Comparison of ENCODE assay signal across 8 cellular contexts in the genomic region with DNA sequence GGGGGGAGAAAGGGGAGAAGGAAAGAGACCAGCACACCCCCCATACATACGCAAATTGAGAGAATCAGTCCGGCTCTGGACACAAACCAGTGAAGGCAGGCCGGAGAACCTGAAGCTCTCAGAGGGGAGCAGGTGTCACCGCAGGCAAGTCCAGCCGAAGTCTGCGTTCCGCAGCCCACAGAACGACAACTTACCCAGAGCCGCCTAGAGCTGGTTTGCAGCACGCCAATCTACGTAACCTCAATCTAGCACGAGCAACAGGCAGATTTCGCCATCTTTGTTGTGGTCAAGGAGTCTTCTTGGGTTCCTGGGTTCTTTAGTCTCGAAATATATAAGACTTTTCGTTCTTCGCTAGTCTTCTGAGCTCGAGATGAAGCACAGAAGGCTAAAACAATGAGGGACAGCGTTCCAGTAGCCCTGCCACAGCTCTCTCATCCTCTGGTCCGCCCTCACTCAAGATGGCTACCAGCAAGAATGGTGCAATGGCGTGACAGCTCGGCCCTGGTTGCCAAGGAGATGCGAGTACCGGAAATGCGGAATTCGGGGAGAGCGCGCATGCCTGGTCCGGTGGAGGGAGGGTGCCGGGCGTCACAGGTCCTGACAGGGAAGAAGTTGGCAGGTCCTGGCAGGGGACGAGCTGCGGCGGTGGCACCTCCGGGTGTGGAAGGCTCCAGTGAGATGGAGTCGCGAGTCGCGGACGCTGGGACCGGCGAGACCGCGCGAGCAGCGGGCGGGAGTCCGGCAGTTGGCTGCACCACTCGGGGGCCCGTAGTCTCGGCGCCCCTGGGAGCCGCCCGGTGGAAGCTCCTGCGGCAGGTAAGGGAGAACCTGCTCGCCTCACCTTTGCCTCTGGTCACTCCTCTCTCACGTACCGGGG. TPM values are rescaled to one million over a fixed set of nuclear protein-coding genes. Genes with fewer than 3 reads are reported as not detected.
DNase-seq lines count a peak whose midpoint lies in the region; ATAC-seq, FAIRE-seq and TF ChIP-seq lines count a peak whose summit lies in the region.

A gene (plus strand): TSS at position 618 of the 877 bp plus-strand sequence.
A gene (minus strand): TSS at position 165 of the 877 bp plus-strand sequence. CDS start 15,152 bp downstream, outside the sequence.

- POLR2A ChIA-PET in endothelial cell of umbilical vein (lab: Charles Lee): no interaction called here

- H3K27ac ChIP-seq in OCI-LY3 (ENCODE audit: low read length): peak within 1 kb of the TSS; percentile 76
- H3K27ac ChIP-seq in endothelial cell of umbilical vein (ENCODE audit: insufficient read depth, low read depth, low read length): peak within 1 kb of the TSS; percentile 99

- H3K9ac ChIP-seq in OCI-LY3 (ENCODE audit: low read length) (peak within 1 kb of the TSS; percentile 81), endothelial cell of umbilical vein (replicated peaks; ENCODE audit: extremely low read depth, insufficient read depth, low read length) (peak within 1 kb of the TSS; percentile 98)

- peak; percentile 82 for TF ChIP-seq POLR2A in endothelial cell of umbilical vein (IDR thresholded peaks at IDR 0.05; ENCODE audit: low read depth, low read length)

- DNase-seq in D721Med (ENCODE audit: insufficient read length, low spot score): peak; percentile 75
- DNase-seq in HuH-7 (ENCODE audit: low spot score): peak; percentile 85
- peak; percentile 97 for DNase-seq in activated CD8-positive, alpha-beta memory T cell treated with anti-CD3 and anti-CD28 coated beads, Interleukin-2, amount 50 U/mL, for 48 hours
- DNase-seq in endothelial cell of umbilical vein (ENCODE audit: low read depth, low spot score): peak; percentile 97
- DNase-seq in midbrain (lab: John Stamatoyannopoulos, UW): peak; percentile 96
- DNase-seq in stimulated activated CD8-positive, alpha-beta memory T cell treated with anti-CD3 and anti-CD28 coated beads, Interleukin-2, amount 100 ng/mL, for 1 hour (ENCODE audit: low read depth in 2 of 2): peak; percentile 96 to 97

- H3K4me1 ChIP-seq in OCI-LY3 (ENCODE audit: low read length): peaks cover 15% of the 10 kb centered on the region
- peaks cover 24% of the 10 kb centered on the region for H3K4me1 ChIP-seq in endothelial cell of umbilical vein (ENCODE audit: control insufficient read depth, extremely low read depth, insufficient read depth, low read length)

- intact Hi-C loops in endothelial cell of umbilical vein (cut with micrococcal nuclease): loop anchor here (1.0 to 10.0 kb wide), 5 partner anchors 29 to 443 kb away; a partner anchor contains a TSS

- H4K20me1 ChIP-seq in OCI-LY3 (ENCODE audit: insufficient read depth, low read length) (no peaks in the 10 kb centered on the region; the same call in 1 of the 2 replicates), endothelial cell of umbilical vein (replicated peaks; ENCODE audit: control insufficient read depth, extremely low read depth, insufficient read depth, low read length) (no peaks in the 10 kb centered on the region)

- H3K4me3 ChIP-seq in OCI-LY3 (ENCODE audit: low read length): peak within 1 kb of the TSS; percentile 95
- peak within 1 kb of the TSS; percentile 59 to 89 (median 86) for H3K4me3 ChIP-seq in endothelial cell of umbilical vein (replicated peaks in 1 of 3; ENCODE audit: insufficient read depth in 1 of 3, low read depth in 1 of 3, low read length in 3 of 3)

- ATAC-seq in GM21515 (IDR thresholded peaks at IDR 0.05; ENCODE audit: unreplicated experiment): peak; percentile 79

- FAIRE-seq in D721Med (lab: Jason Lieb, UNC) (peak; percentile 6), endothelial cell of umbilical vein (lab: Jason Lieb, UNC) (peak; percentile 99)

- TF ChIP-seq CTCF in D721Med (IDR thresholded peaks at IDR 0.05; ENCODE audit: insufficient read depth, missing control alignments): no peak
- TF ChIP-seq CTCF in OCI-LY3 (IDR thresholded peaks at IDR 0.05; ENCODE audit: low read depth, low read length): no peak
- TF ChIP-seq CTCF in endothelial cell of umbilical vein (IDR thresholded peaks at IDR 0.05; ENCODE audit: extremely low read depth in 1 of 2, insufficient read depth in 1 of 2, low read depth in 1 of 2, low read length in 2 of 2): no peak

- dilution Hi-C loops in endothelial cell of umbilical vein (cut with MboI; ENCODE audit: extremely low pct_ligation_motif_present, low sequenced_read_pairs): no loop called here

- peaks cover 35% of the 10 kb centered on the region for H3K79me2 ChIP-seq in OCI-LY3 (ENCODE audit: low read length)
- H3K79me2 ChIP-seq in endothelial cell of umbilical vein (ENCODE audit: control insufficient read depth, insufficient read depth, low read length): peaks cover 15% of the 10 kb centered on the region

- no peaks in the 10 kb centered on the region for H3K36me3 ChIP-seq in OCI-LY3 (replicated peaks; ENCODE audit: low read depth, low read length)
- no peaks in the 10 kb centered on the region for H3K36me3 ChIP-seq in endothelial cell of umbilical vein (ENCODE audit: control insufficient read depth in 2 of 2, extremely low read depth in 1 of 2, insufficient read depth in 2 of 2, low read length in 2 of 2)

- no TSS peak for BruUV-seq in endothelial cell of umbilical vein (replicated peaks; lab: Mats Ljungman, UMichigan)

- no peaks in the 10 kb centered on the region for H3K9me1 ChIP-seq in endothelial cell of umbilical vein (replicated peaks; ENCODE audit: control insufficient read depth, extremely low read depth, insufficient read depth, low read length)

- peak within 1 kb of the TSS; percentile 91 for H3K4me2 ChIP-seq in OCI-LY3 (ENCODE audit: low read length)
- H3K4me2 ChIP-seq in endothelial cell of umbilical vein (ENCODE audit: insufficient read depth, low read length): peak within 1 kb of the TSS; percentile 91

- no peaks in the 10 kb centered on the region for H3K27me3 ChIP-seq in OCI-LY3 (ENCODE audit: low read depth, low read length)
- no peaks in the 10 kb centered on the region for H3K27me3 ChIP-seq in endothelial cell of umbilical vein (ENCODE audit: control insufficient read depth in 2 of 2, insufficient read depth in 2 of 2, low read length in 2 of 2)

- H3K9me3 ChIP-seq in OCI-LY3 (ENCODE audit: insufficient read depth, low read length) (no peaks in the 10 kb centered on the region), endothelial cell of umbilical vein (replicated peaks; ENCODE audit: control insufficient read depth, insufficient read depth, low read length) (no peaks in the 10 kb centered on the region)

- CTCF ChIA-PET in endothelial cell of umbilical vein (lab: Charles Lee): interaction anchor here (0.8 to 2.5 kb wide), 11 partner anchors 10 to 594 kb away, joined by 3 to 16 read pairs (median 5); no protein-coding TSS in a partner anchor

- H2AFZ ChIP-seq in OCI-LY3 (ENCODE audit: low read depth, low read length) (peak within 1 kb of the TSS; percentile 95), endothelial cell of umbilical vein (ENCODE audit: low read depth, low read length) (peak within 1 kb of the TSS; percentile 96)

TF ChIP-seq in endothelial cell of umbilical vein, 7 proteins besides CTCF, POLR2A, EP300 and RAD21:
- TF ChIP-seq FOS (IDR thresholded peaks at IDR 0.05; ENCODE audit: borderline replicate concordance, insufficient read depth, low read length) (no peak), EZH2 (IDR thresholded peaks at IDR 0.05; ENCODE audit: borderline replicate concordance, low read depth, low read length, severe bottlenecking) (no peak), JUN (IDR thresholded peaks at IDR 0.05; ENCODE audit: borderline replicate concordance, insufficient read depth, insufficient read length, low read depth) (no peak), POLR2AphosphoS5 (IDR thresholded peaks at IDR 0.05; ENCODE audit: insufficient read depth, low read depth, low read length) (peak; percentile 45), MYC (IDR thresholded peaks at IDR 0.05; ENCODE audit: low read depth, low read length) (peak; percentile 94)
- TF ChIP-seq, protein P1, sequence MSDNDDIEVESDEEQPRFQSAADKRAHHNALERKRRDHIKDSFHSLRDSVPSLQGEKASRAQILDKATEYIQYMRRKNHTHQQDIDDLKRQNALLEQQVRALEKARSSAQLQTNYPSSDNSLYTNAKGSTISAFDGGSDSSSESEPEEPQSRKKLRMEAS (IDR thresholded peaks at IDR 0.05; ENCODE audit: insufficient read depth, insufficient read length): peak; percentile 16

RNA-seq across cellular contexts. Expression of the first gene that starts in this region (rescaled TPM):
- total RNA-seq in endothelial cell of umbilical vein: 8.2 and 10.7 TPM in 2 replicates
- polyA plus RNA-seq in endothelial cell of umbilical vein: 2.7 and 4.1 TPM in 2 replicates
- 4.0 and 4.1 TPM in 2 replicates for polyA plus RNA-seq in endothelial cell of umbilical vein (2011; cell fraction: cytosol; rRNA removed)
- 6.5 and 7.0 TPM in 2 replicates for polyA plus RNA-seq in endothelial cell of umbilical vein (2011; cell fraction: nucleus; rRNA removed)
- 4.9 and 7.2 TPM in 2 replicates for polyA plus RNA-seq in endothelial cell of umbilical vein (2012)
- 6.9 and 12.6 TPM in 2 replicates for polyA minus RNA-seq in endothelial cell of umbilical vein
- polyA minus RNA-seq in endothelial cell of umbilical vein (2011; cell fraction: cytosol; rRNA and poly(A)+ RNA removed): 11.5 TPM
- polyA minus RNA-seq in endothelial cell of umbilical vein (2011; cell fraction: nucleus; rRNA and poly(A)+ RNA removed): 22.6 and 27.6 TPM in 2 replicates

RNA-seq across cellular contexts. Expression of the second gene that starts in this region (rescaled TPM):
- 25.7 and 26.0 TPM in 2 replicates for total RNA-seq in endothelial cell of umbilical vein
- 8.4 and 10.1 TPM in 2 replicates for polyA plus RNA-seq in endothelial cell of umbilical vein
- polyA plus RNA-seq in endothelial cell of umbilical vein (2011; cell fraction: cytosol; rRNA removed): 11.1 and 12.0 TPM in 2 replicates
- polyA plus RNA-seq in endothelial cell of umbilical vein (2011; cell fraction: nucleus; rRNA removed): 21.3 and 32.5 TPM in 2 replicates
- 24.2 and 28.2 TPM in 2 replicates for polyA plus RNA-seq in endothelial cell of umbilical vein (2012)
- polyA minus RNA-seq in endothelial cell of umbilical vein: 23.2 and 24.3 TPM in 2 replicates
- 17.1 TPM for polyA minus RNA-seq in endothelial cell of umbilical vein (2011; cell fraction: cytosol; rRNA and poly(A)+ RNA removed)
- polyA minus RNA-seq in endothelial cell of umbilical vein (2011; cell fraction: nucleus; rRNA and poly(A)+ RNA removed): 27.4 and 33.0 TPM in 2 replicates

Comparison
In these comparisons a context has a peak if more than half of its experiments do, and no peak if none do; other contexts are left out.
1. Peak in every context shown above with its lines: DNase-seq, ATAC-seq, H3K4me3 ChIP-seq and H3K27ac ChIP-seq.